Comparison of ENCODE assay signal across 1 cellular context in genomic region chr6:4380881-4381281, GRCh38.
TF ChIP-seq lines count a peak whose summit lies in the region.

No MANE protein-coding gene starts in this region.

TF ChIP-seq in IMR-90, 13 proteins besides CTCF, POLR2A, EP300 and RAD21 (continued from another document):
- no peak for TF ChIP-seq USF2 (IDR thresholded peaks at IDR 0.05; ENCODE audit: low read depth, low read length)
- no peak for TF ChIP-seq FOS (IDR thresholded peaks at IDR 0.05; ENCODE audit: low read depth, low read length)
- TF ChIP-seq CHD1 (IDR thresholded peaks at IDR 0.05; ENCODE audit: low read depth, low read length): no peak
- TF ChIP-seq CEBPB (IDR thresholded peaks at IDR 0.05; ENCODE audit: low read depth, low read length): no peak
- TF ChIP-seq MAFK (IDR thresholded peaks at IDR 0.05; ENCODE audit: low read depth, low read length): no peak
- no peak for TF ChIP-seq RFX5 (IDR thresholded peaks at IDR 0.05; ENCODE audit: low read depth, low read length)
- TF ChIP-seq RCOR1 (IDR thresholded peaks at IDR 0.05; ENCODE audit: insufficient replicate concordance, low read length): no peak
